In genomic region chr15:23536659-23537058, GRCh38 we compare ENCODE assay signal across 17 cellular contexts. TPM values are rescaled to one million over a fixed set of nuclear protein-coding genes. Genes with fewer than 3 reads are reported as not detected.
DNase-seq lines count a peak whose midpoint lies in the region; ATAC-seq and TF ChIP-seq lines count a peak whose summit lies in the region.
"Had no signal": no experiment of that assay in that cellular context is flagged by ENCODE, and none has a peak within 500 bp of the region (broad histone marks: within the 10 kb centered on the region; RNA-seq: fewer than 3 reads in every experiment).

No MANE protein-coding gene starts in this region.

- DNase-seq in NCI-H82 treated with DMSO at 0.1 percent for 48 hours (lab: John Stamatoyannopoulos, UW; ENCODE audit: unreplicated experiment) (peak; percentile 25), NOMO-1 (lab: John Stamatoyannopoulos, UW; ENCODE audit: unreplicated experiment in 2 of 2) (no peak), activated gamma-delta T cell treated with Interleukin-2 at 50 U/mL for 16 hours (no peak)
- DNase-seq: AML-193; C1 segment of cervical spinal cord; Calu3; CD4-positive, alpha-beta T cell; DMS153; DMS79 treated with DMSO at 0.1 percent for 48 hours; EL; H7 had no signal

- H3K4me1 ChIP-seq in BLaER1 (peaks cover 32% of the 10 kb centered on the region), Loucy (ENCODE audit: insufficient read depth, low read length, poor library complexity, severe bottlenecking) (peaks cover 11% of the 10 kb centered on the region)

- no peak for TF ChIP-seq CTCF in Loucy (conservative IDR thresholded peaks at IDR 0.05; ENCODE audit: low read length)
- TF ChIP-seq CTCF in neural cell (IDR thresholded peaks at IDR 0.05; ENCODE audit: poor library complexity, severe bottlenecking): no peak

- H3K36me3 ChIP-seq in BLaER1 (no peaks in the 10 kb centered on the region), Loucy (ENCODE audit: insufficient read depth, low read length) (no peaks in the 10 kb centered on the region), neural cell (ENCODE audit: insufficient read depth, low read length) (no peaks in the 10 kb centered on the region)

- H3K9ac ChIP-seq in BLaER1 (no peak overlapping the region), Loucy (ENCODE audit: low read depth, low read length, poor library complexity, severe bottlenecking) (no peak overlapping the region), neural cell (ENCODE audit: low read length) (no peak overlapping the region)

- H2AFZ ChIP-seq in Loucy (ENCODE audit: low read length) (peak overlapping the region; percentile 66), neural cell (ENCODE audit: low read depth, low read length) (no peak overlapping the region)
- H2AFZ ChIP-seq: GM23338 had no signal

- no peak for TF ChIP-seq RAD21 in neural cell (conservative IDR thresholded peaks at IDR 0.05)

- H3K79me2 ChIP-seq in Loucy (ENCODE audit: insufficient read depth, low read length) (no peaks in the 10 kb centered on the region), neural cell (replicated peaks; ENCODE audit: insufficient read depth, low read length) (no peaks in the 10 kb centered on the region)

- H3K27ac ChIP-seq in BLaER1: no peak overlapping the region
- H3K27ac ChIP-seq in neural cell (ENCODE audit: low read length): peak overlapping the region; percentile 68
- H3K27ac ChIP-seq: A549 had no signal

- H3K9me3 ChIP-seq in BLaER1 (peaks cover 16% of the 10 kb centered on the region), Loucy (ENCODE audit: insufficient read depth, low read depth, low read length) (no peaks in the 10 kb centered on the region), neural cell (ENCODE audit: low read length) (no peaks in the 10 kb centered on the region)
- H3K9me3 ChIP-seq: A549 had no signal

- ATAC-seq in GM21447 (IDR thresholded peaks at IDR 0.05; ENCODE audit: unreplicated experiment): no peak
- ATAC-seq: A549, GM23338 had no signal

- TF ChIP-seq EP300 in neural cell (conservative IDR thresholded peaks at IDR 0.05; ENCODE audit: poor library complexity, severe bottlenecking): no peak

- H3K4me2 ChIP-seq in BLaER1 (peak overlapping the region; percentile 64), Loucy (ENCODE audit: low read depth, low read length, poor library complexity, severe bottlenecking) (peak overlapping the region; percentile 19), neural cell (ENCODE audit: low read length) (no peak overlapping the region)
- H3K4me2 ChIP-seq: A549, GM23338 had no signal

- H3K27me3 ChIP-seq in BLaER1 (no peaks in the 10 kb centered on the region), Loucy (ENCODE audit: insufficient read depth, low read length, poor library complexity, severe bottlenecking) (no peaks in the 10 kb centered on the region), neural cell (ENCODE audit: insufficient read depth, low read depth, low read length) (no peaks in the 10 kb centered on the region)

- H4K20me1 ChIP-seq in BLaER1 (no peaks in the 10 kb centered on the region), Loucy (ENCODE audit: insufficient read depth, low read length, poor library complexity, severe bottlenecking) (no peaks in the 10 kb centered on the region), neural cell (ENCODE audit: insufficient read depth) (no peaks in the 10 kb centered on the region)

- H3K4me3 ChIP-seq in BLaER1 (no peak overlapping the region), Loucy (ENCODE audit: low read length, poor library complexity, severe bottlenecking) (peak overlapping the region; percentile 35), neural cell (ENCODE audit: low read length) (no peak overlapping the region)
- H3K4me3 ChIP-seq: A549, GM23338 had no signal

- H3K9me2 ChIP-seq in Loucy (replicated peaks; ENCODE audit: low read depth, low read length) (no peaks in the 10 kb centered on the region), neural cell (ENCODE audit: insufficient read depth, low read length) (no peaks in the 10 kb centered on the region)

- H3F3A ChIP-seq in Loucy (ENCODE audit: low read depth): no peaks in the 10 kb centered on the region
- H3F3A ChIP-seq in neural cell (ENCODE audit: insufficient read depth, low read length, poor library complexity, severe bottlenecking): no peaks in the 10 kb centered on the region

TF ChIP-seq in neural cell, 6 proteins besides CTCF, POLR2A, EP300 and RAD21:
- TF ChIP-seq POLR2AphosphoS5 (IDR thresholded peaks at IDR 0.05): no peak
- no peak for TF ChIP-seq REST (IDR thresholded peaks at IDR 0.05; ENCODE audit: borderline replicate concordance)
- no peak for TF ChIP-seq MXI1 (conservative IDR thresholded peaks at IDR 0.05; ENCODE audit: poor library complexity, severe bottlenecking)
- no peak for TF ChIP-seq SMC3 (conservative IDR thresholded peaks at IDR 0.05; ENCODE audit: poor library complexity)
- no peak for TF ChIP-seq EZH2 (IDR thresholded peaks at IDR 0.05; ENCODE audit: borderline replicate concordance, insufficient read depth, low read length, poor library complexity, severe bottlenecking)

RNA-seq across cellular contexts. Expression of gene MKRN3, which starts 28.8 kb away (rescaled TPM):
- 10.7 and 13.9 TPM in 2 replicates for polyA plus RNA-seq in neural cell
- 20.5 and 23.1 TPM in 2 replicates for polyA minus RNA-seq in neural cell
- polyA plus RNA-seq: GM23338 had no signal
